Comparison of ENCODE assay signal across 6 cellular contexts in the genomic region with DNA sequence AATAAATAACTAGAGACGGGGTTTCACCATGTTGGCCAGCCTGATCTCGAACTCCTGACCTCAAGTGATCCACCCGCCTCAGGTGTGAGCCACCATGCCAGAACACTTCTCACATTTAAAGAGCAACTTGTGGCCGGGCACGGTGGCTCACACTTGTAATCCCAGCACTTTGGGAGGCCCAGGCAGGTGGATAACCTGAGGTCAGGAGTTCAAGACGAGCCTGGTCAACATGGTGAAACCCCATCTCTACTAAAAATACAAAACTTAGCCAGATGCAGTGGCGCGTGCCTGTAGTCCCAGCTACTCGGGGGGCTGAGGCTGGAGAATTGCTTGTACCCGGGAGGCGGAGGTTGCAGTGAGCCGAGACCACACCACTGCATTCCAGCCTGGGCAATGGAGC. TPM values are rescaled to one million over a fixed set of nuclear protein-coding genes. Genes with fewer than 3 reads are reported as not detected.
DNase-seq lines count a peak whose midpoint lies in the region; ATAC-seq, FAIRE-seq and TF ChIP-seq lines count a peak whose summit lies in the region.
"Not testable (repeated sequence)": the region's sequence is repeated elsewhere in the genome, so short reads cannot be mapped to it uniquely, and the experiment has no call there.

No MANE protein-coding gene starts in this region.

- DNase-seq in T-helper 17 cell; endothelial cell of umbilical vein (ENCODE audit: low read depth, low spot score): not testable (repeated sequence)
- peak; percentile 54 for DNase-seq in activated effector memory CD4-positive, alpha-beta T cell treated with anti-CD3 and anti-CD28 coated beads, Interleukin-2, amount 50 U/mL, for 16 hours
- DNase-seq in left kidney (ENCODE audit: low read depth, low spot score), result peak; percentile 19
- DNase-seq in posterior vena cava (ENCODE audit: low spot score), result peak; percentile 42
- DNase-seq in thyroid gland, result peak; percentile 29 to 65

- TF ChIP-seq CTCF in endothelial cell of umbilical vein (IDR thresholded peaks at IDR 0.05; ENCODE audit: extremely low read depth in 1 of 2, insufficient read depth in 1 of 2, low read depth in 1 of 2, low read length in 2 of 2); thyroid gland (IDR thresholded peaks at IDR 0.05): not testable (repeated sequence)

- not testable (repeated sequence) for H3K4me2 ChIP-seq in endothelial cell of umbilical vein (ENCODE audit: insufficient read depth, low read length)

- not testable (repeated sequence) for H2AFZ ChIP-seq in endothelial cell of umbilical vein (ENCODE audit: low read depth, low read length)

- H3K4me3 Mint-ChIP-seq in T-helper 17 cell, result peak overlapping the region; percentile 55

- not testable (repeated sequence) for ATAC-seq in T-helper 17 cell

- H3K27ac Mint-ChIP-seq in T-helper 17 cell, result not testable (repeated sequence)

- dilution Hi-C loops in endothelial cell of umbilical vein (cut with MboI; ENCODE audit: extremely low pct_ligation_motif_present, low sequenced_read_pairs), result not testable (repeated sequence)

- H3K36me3 ChIP-seq in endothelial cell of umbilical vein (ENCODE audit: control insufficient read depth in 2 of 2, extremely low read depth in 1 of 2, insufficient read depth in 2 of 2, low read length in 2 of 2); thyroid gland: not testable (repeated sequence)

- not testable (repeated sequence) for H4K20me1 ChIP-seq in endothelial cell of umbilical vein (replicated peaks; ENCODE audit: control insufficient read depth, extremely low read depth, insufficient read depth, low read length)

- peak; percentile 12 for FAIRE-seq in endothelial cell of umbilical vein (lab: Jason Lieb, UNC)

- not testable (repeated sequence) for H3K9me1 ChIP-seq in endothelial cell of umbilical vein (replicated peaks; ENCODE audit: control insufficient read depth, extremely low read depth, insufficient read depth, low read length)

- TF ChIP-seq POLR2A in endothelial cell of umbilical vein (IDR thresholded peaks at IDR 0.05; ENCODE audit: low read depth, low read length); thyroid gland (IDR thresholded peaks at IDR 0.05): not testable (repeated sequence)

- intact Hi-C loops in endothelial cell of umbilical vein (cut with micrococcal nuclease); posterior vena cava (cut with DNase I); thyroid gland (cut with DNase I): not testable (repeated sequence)

- H3K36me3 Mint-ChIP-seq in T-helper 17 cell (ENCODE audit: low read depth), result not testable (repeated sequence)

- H3K79me2 ChIP-seq in endothelial cell of umbilical vein (ENCODE audit: control insufficient read depth, insufficient read depth, low read length), result not testable (repeated sequence)

- not testable (repeated sequence) for H3K27me3 Mint-ChIP-seq in T-helper 17 cell

- H3K4me1 Mint-ChIP-seq in T-helper 17 cell, result peaks cover 14% of the 10 kb centered on the region

- not testable (repeated sequence) for H3K27me3 ChIP-seq in endothelial cell of umbilical vein (ENCODE audit: control insufficient read depth in 2 of 2, insufficient read depth in 2 of 2, low read length in 2 of 2); thyroid gland

- H3K9ac ChIP-seq in endothelial cell of umbilical vein (replicated peaks; ENCODE audit: extremely low read depth, insufficient read depth, low read length), result not testable (repeated sequence)

- not testable (repeated sequence) for H3K4me1 ChIP-seq in endothelial cell of umbilical vein (ENCODE audit: control insufficient read depth, extremely low read depth, insufficient read depth, low read length)
- peaks cover 6 to 12% of the 10 kb centered on the region in 2 donors for H3K4me1 ChIP-seq in thyroid gland

- H3K27ac ChIP-seq in endothelial cell of umbilical vein (ENCODE audit: insufficient read depth, low read depth, low read length), result not testable (repeated sequence)
- peak overlapping the region in 1 of 3 donors; percentile 31 for H3K27ac ChIP-seq in thyroid gland

- not testable (repeated sequence) for H3K9me3 ChIP-seq in T-helper 17 cell (ENCODE audit: control insufficient read depth, low read length, poor library complexity, severe bottlenecking); endothelial cell of umbilical vein (replicated peaks; ENCODE audit: control insufficient read depth, insufficient read depth, low read length); thyroid gland

- not testable (repeated sequence) for H3K4me3 ChIP-seq in endothelial cell of umbilical vein (replicated peaks in 1 of 3; ENCODE audit: insufficient read depth in 1 of 3, low read depth in 1 of 3, low read length in 3 of 3); thyroid gland (replicated peaks in 1 of 3)

- 71 to 79% methylated on average over 12 of the region's 12 CpGs for WGBS in thyroid gland, 2 donors

- CTCF ChIA-PET in endothelial cell of umbilical vein (lab: Charles Lee), result interaction anchor here (1.3 kb wide), 1 partner anchor 157 kb away, joined by 4 read pairs; no protein-coding TSS in a partner anchor

- BruUV-seq in endothelial cell of umbilical vein (replicated peaks; lab: Mats Ljungman, UMichigan), result not testable (repeated sequence)

- POLR2A ChIA-PET in endothelial cell of umbilical vein (lab: Charles Lee), result not testable (repeated sequence)

RNA-seq across cellular contexts. Expression of a gene that starts 13.6 kb away (rescaled TPM):
- total RNA-seq in T-helper 17 cell, result 10 to 100 TPM; 11.9 to 13.3 TPM
- total RNA-seq in endothelial cell of umbilical vein, result 10.2 and 16.1 TPM in 2 replicates
- 9.4 and 9.5 TPM in 2 replicates for polyA plus RNA-seq in endothelial cell of umbilical vein
- 7.5 and 8.5 TPM in 2 replicates for polyA plus RNA-seq in endothelial cell of umbilical vein (2011; cell fraction: cytosol; rRNA removed)
- 41.8 and 46.4 TPM in 2 replicates for polyA plus RNA-seq in endothelial cell of umbilical vein (2011; cell fraction: nucleus; rRNA removed)
- polyA plus RNA-seq in endothelial cell of umbilical vein (2012), result 7.5 and 7.8 TPM in 2 replicates
- polyA minus RNA-seq in endothelial cell of umbilical vein, result 24.8 and 25.4 TPM in 2 replicates
- 10.8 TPM for polyA minus RNA-seq in endothelial cell of umbilical vein (2011; cell fraction: cytosol; rRNA and poly(A)+ RNA removed)
- polyA minus RNA-seq in endothelial cell of umbilical vein (2011; cell fraction: nucleus; rRNA and poly(A)+ RNA removed), result 19.3 and 20.5 TPM in 2 replicates
- 10 to 100 TPM in 1 of 2 donors, 1 to 10 TPM in 1; 7.9 to 10.5 TPM for total RNA-seq in posterior vena cava
- total RNA-seq in thyroid gland, result 10 to 100 TPM; 27.4 to 35.1 (median 31.0) TPM

RNA-seq across cellular contexts. Expression of a gene that starts 55.1 kb away (rescaled TPM):
- total RNA-seq in T-helper 17 cell (10 to 100 TPM; 46.7 to 52.1 TPM), endothelial cell of umbilical vein (60.0 and 66.1 TPM in 2 replicates), posterior vena cava (10 to 100 TPM; 84.0 to 92.2 TPM), thyroid gland (10 to 100 TPM; 39.8 to 84.2 (median 75.8) TPM)
- 11.7 and 17.5 TPM in 2 replicates for polyA plus RNA-seq in endothelial cell of umbilical vein
- polyA plus RNA-seq in endothelial cell of umbilical vein (2011; cell fraction: cytosol; rRNA removed), result 11.0 and 11.7 TPM in 2 replicates
- 20.5 and 27.6 TPM in 2 replicates for polyA plus RNA-seq in endothelial cell of umbilical vein (2011; cell fraction: nucleus; rRNA removed)
- polyA plus RNA-seq in endothelial cell of umbilical vein (2012), result 17.5 and 19.1 TPM in 2 replicates
- 87.6 and 103 TPM in 2 replicates for polyA minus RNA-seq in endothelial cell of umbilical vein
- polyA minus RNA-seq in endothelial cell of umbilical vein (2011; cell fraction: cytosol; rRNA and poly(A)+ RNA removed), result 29.7 TPM
- polyA minus RNA-seq in endothelial cell of umbilical vein (2011; cell fraction: nucleus; rRNA and poly(A)+ RNA removed), result 95.6 and 95.8 TPM in 2 replicates
